11 cellular contexts compared by ENCODE assay signal in the genomic region with DNA sequence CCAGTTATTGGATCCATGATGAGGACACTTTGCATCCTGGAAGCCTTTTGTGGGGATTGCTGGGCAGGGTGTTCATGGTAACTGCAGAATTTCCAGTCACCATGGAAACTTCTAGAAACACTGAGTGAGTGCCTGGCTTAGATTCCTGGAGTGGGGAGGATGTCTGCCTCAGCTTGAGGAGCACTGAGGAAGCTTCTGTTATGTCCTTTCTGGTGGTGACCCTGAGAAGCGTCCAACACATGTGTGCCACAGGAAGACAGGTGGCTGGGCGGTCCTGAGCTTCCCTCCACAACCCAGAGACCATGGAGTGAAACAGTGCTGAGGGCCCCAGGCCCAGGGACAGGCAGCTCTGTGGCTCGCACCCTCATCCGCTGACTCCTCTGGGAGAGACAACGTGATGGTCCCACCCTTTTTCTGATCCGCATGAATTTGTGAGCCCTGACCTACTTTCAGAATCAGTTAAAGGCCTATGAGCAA.
DNase-seq lines count a peak whose midpoint lies in the region; ATAC-seq and TF ChIP-seq lines count a peak whose summit lies in the region.
"Had no signal": no experiment of that assay in that cellular context is flagged by ENCODE, and none has a peak within 500 bp of the region (broad histone marks: within the 10 kb centered on the region; RNA-seq: fewer than 3 reads in every experiment).

No MANE protein-coding gene starts in this region.

- H4K20me1 ChIP-seq in fibroblast of lung (ENCODE audit: control insufficient read depth, extremely low read depth, insufficient read depth, low read length): no peaks in the 10 kb centered on the region

- H3K27ac ChIP-seq in fibroblast of lung (ENCODE audit: insufficient read depth, low read length) (peak overlapping the region; percentile 20), mesendoderm (ENCODE audit: low read depth, low read length) (no peak overlapping the region), vagina (peak overlapping the region; percentile 75)

- no peak overlapping the region for H3K9ac ChIP-seq in fibroblast of lung (ENCODE audit: insufficient read depth, low read length)
- H3K9ac ChIP-seq in mesendoderm (ENCODE audit: low read length): no peak overlapping the region

- no peak for ATAC-seq in GM21576 (IDR thresholded peaks at IDR 0.05; ENCODE audit: unreplicated experiment)

- peak; percentile 3 for DNase-seq in stimulated activated CD4-positive, alpha-beta T cell treated with anti-CD3 and anti-CD28 coated beads, Interleukin-15, amount 100 ng/mL, for 24 hours
- DNase-seq in stimulated activated CD4-positive, alpha-beta T cell treated with anti-CD3 and anti-CD28 coated beads, Interleukin-1b, Interleukin-23, amount 100 ng/mL, for 48 hours: no peak
- DNase-seq in fibroblast of lung (ENCODE audit: low read depth in 2 of 2): peak in 1 of 2 donors; percentile 72
- DNase-seq in mesendoderm: peak; percentile 4
- peak; percentile 67 to 92 for DNase-seq in vagina (ENCODE audit: extremely low spot score in 2 of 2)
- no peak for DNase-seq in amniotic stem cell (lab: John Stamatoyannopoulos, UW)
- no peak for DNase-seq in activated CD8-positive, alpha-beta memory T cell treated with anti-CD3 and anti-CD28 coated beads for 24 hours
- DNase-seq: activated naive CD4-positive, alpha-beta T cell treated with anti-CD3 and anti-CD28 coated beads for 36 hours; BE2C; NCI-H187 treated with DMSO at 0.1 percent for 48 hours had no signal

- no peak overlapping the region for H2BK15ac ChIP-seq in mesendoderm (replicated peaks; ENCODE audit: low read depth)

- no peak overlapping the region for H3K18ac ChIP-seq in mesendoderm (ENCODE audit: low read length)

- H4K8ac ChIP-seq in mesendoderm (ENCODE audit: low read depth, low read length): no peak overlapping the region

- H3K36me3 ChIP-seq in fibroblast of lung (ENCODE audit: control insufficient read depth, insufficient read depth, low read length): no peaks in the 10 kb centered on the region
- H3K36me3 ChIP-seq in mesendoderm (ENCODE audit: control insufficient read depth, insufficient read depth, low read length): no peaks in the 10 kb centered on the region
- no peaks in the 10 kb centered on the region for H3K36me3 ChIP-seq in vagina
- H3K36me3 ChIP-seq: BE2C had no signal

- H3K4me3 ChIP-seq in fibroblast of lung (replicated peaks in 1 of 4; ENCODE audit: control extremely low read depth in 1 of 4, insufficient read depth in 1 of 4, low read depth in 3 of 4, low read length in 4 of 4): no peak overlapping the region
- H3K4me3 ChIP-seq in mesendoderm (ENCODE audit: low read length): no peak overlapping the region
- no peak overlapping the region for H3K4me3 ChIP-seq in vagina

- whole genome bisulfite sequencing in mesendoderm (ENCODE audit: extremely low coverage, insufficient coverage, low lambda C conversion rate): no CpG with 5 or more reads among the region's 6 CpGs

- H3K4me1 ChIP-seq in fibroblast of lung (ENCODE audit: control insufficient read depth, extremely low read depth, insufficient read depth, low read length) (peaks cover under 1% of the 10 kb centered on the region), mesendoderm (ENCODE audit: control insufficient read depth, low read depth, low read length) (no peaks in the 10 kb centered on the region), vagina (peaks cover 7% of the 10 kb centered on the region)
- H3K4me1 ChIP-seq: BE2C had no signal

- H3K27me3 ChIP-seq in fibroblast of lung (ENCODE audit: control insufficient read depth, insufficient read depth, low read length) (no peaks in the 10 kb centered on the region), mesendoderm (ENCODE audit: insufficient read depth, low read length, poor library complexity) (no peaks in the 10 kb centered on the region), vagina (no peaks in the 10 kb centered on the region)
- H3K27me3 ChIP-seq: BE2C had no signal

- H3K79me2 ChIP-seq in fibroblast of lung (ENCODE audit: control insufficient read depth, insufficient read depth, low read length): no peaks in the 10 kb centered on the region
- no peaks in the 10 kb centered on the region for H3K79me2 ChIP-seq in mesendoderm (ENCODE audit: control insufficient read depth, insufficient read depth, low read length)

- H3K4ac ChIP-seq in mesendoderm (ENCODE audit: low read depth, low read length): no peak overlapping the region

- H2AK5ac ChIP-seq in mesendoderm (ENCODE audit: low read length): no peak overlapping the region

- H3K4me2 ChIP-seq in fibroblast of lung (ENCODE audit: extremely low read depth, insufficient read depth, low read length) (no peak overlapping the region), mesendoderm (ENCODE audit: low read length) (no peak overlapping the region)

- no peak overlapping the region for H2BK120ac ChIP-seq in mesendoderm (ENCODE audit: low read depth, low read length)

- intact Hi-C loops in vagina (cut with DNase I): no loop called here

- H4K5ac ChIP-seq in mesendoderm (ENCODE audit: low read length): no peak overlapping the region

- no peak overlapping the region for H2BK5ac ChIP-seq in mesendoderm (ENCODE audit: low read length)

- no peak overlapping the region for H2AFZ ChIP-seq in fibroblast of lung (ENCODE audit: low read length)

- no peaks in the 10 kb centered on the region for H3K79me1 ChIP-seq in mesendoderm (ENCODE audit: low read length)

- H3K9me3 ChIP-seq in fibroblast of lung (ENCODE audit: control insufficient read depth, insufficient read depth, low read depth, low read length) (no peaks in the 10 kb centered on the region), vagina (no peaks in the 10 kb centered on the region)
- H3K9me3 ChIP-seq: BE2C had no signal

- no peak overlapping the region for H3K56ac ChIP-seq in mesendoderm (ENCODE audit: low read length)

- TF ChIP-seq CTCF in fibroblast of lung (conservative IDR thresholded peaks at IDR 0.05 in 1 of 2, IDR thresholded peaks at IDR 0.05 in 1 of 2; ENCODE audit: low read depth in 1 of 2, low read length in 2 of 2) (no peak), vagina (IDR thresholded peaks at IDR 0.05) (no peak)

- TF ChIP-seq POLR2A in vagina (IDR thresholded peaks at IDR 0.05): no peak

- no peak overlapping the region for H3K23ac ChIP-seq in mesendoderm (ENCODE audit: low read length)

Comparison
In these comparisons a context has a peak if more than half of its experiments do, and no peak if none do; other contexts are left out.
1. DNase-seq: peak in stimulated activated CD4-positive, alpha-beta T cell treated with anti-CD3 and anti-CD28 coated beads, Interleukin-15, amount 100 ng/mL, for 24 hours (single experiment), mesendoderm (single experiment) and vagina (2 of 2); none in stimulated activated CD4-positive, alpha-beta T cell treated with anti-CD3 and anti-CD28 coated beads, Interleukin-1b, Interleukin-23, amount 100 ng/mL, for 48 hours (single experiment), amniotic stem cell (single experiment) and activated CD8-positive, alpha-beta memory T cell treated with anti-CD3 and anti-CD28 coated beads for 24 hours (single experiment).